Comparison of ENCODE assay signal across 1 cellular context in genomic region chr20:13648291-13648690, GRCh38.
TF ChIP-seq lines count a peak whose summit lies in the region.

No MANE protein-coding gene starts in this region.

TF ChIP-seq in H1, 55 proteins besides CTCF, POLR2A, EP300 and RAD21:
- no peak for TF ChIP-seq BACH1 (IDR thresholded peaks at IDR 0.05; ENCODE audit: low read length)
- no peak for TF ChIP-seq HDAC6 (IDR thresholded peaks at IDR 0.05; ENCODE audit: low read depth, low read length)
- TF ChIP-seq ATF3 (IDR thresholded peaks at IDR 0.05; ENCODE audit: insufficient read depth, low read depth, low read length) = no peak
- no peak for TF ChIP-seq CBX8 (IDR thresholded peaks at IDR 0.05; ENCODE audit: borderline replicate concordance, low read depth, low read length)
- no peak for TF ChIP-seq SP2 (IDR thresholded peaks at IDR 0.05; ENCODE audit: low read length)
